ENCODE assay signal across 13 cellular contexts in the genomic region with DNA sequence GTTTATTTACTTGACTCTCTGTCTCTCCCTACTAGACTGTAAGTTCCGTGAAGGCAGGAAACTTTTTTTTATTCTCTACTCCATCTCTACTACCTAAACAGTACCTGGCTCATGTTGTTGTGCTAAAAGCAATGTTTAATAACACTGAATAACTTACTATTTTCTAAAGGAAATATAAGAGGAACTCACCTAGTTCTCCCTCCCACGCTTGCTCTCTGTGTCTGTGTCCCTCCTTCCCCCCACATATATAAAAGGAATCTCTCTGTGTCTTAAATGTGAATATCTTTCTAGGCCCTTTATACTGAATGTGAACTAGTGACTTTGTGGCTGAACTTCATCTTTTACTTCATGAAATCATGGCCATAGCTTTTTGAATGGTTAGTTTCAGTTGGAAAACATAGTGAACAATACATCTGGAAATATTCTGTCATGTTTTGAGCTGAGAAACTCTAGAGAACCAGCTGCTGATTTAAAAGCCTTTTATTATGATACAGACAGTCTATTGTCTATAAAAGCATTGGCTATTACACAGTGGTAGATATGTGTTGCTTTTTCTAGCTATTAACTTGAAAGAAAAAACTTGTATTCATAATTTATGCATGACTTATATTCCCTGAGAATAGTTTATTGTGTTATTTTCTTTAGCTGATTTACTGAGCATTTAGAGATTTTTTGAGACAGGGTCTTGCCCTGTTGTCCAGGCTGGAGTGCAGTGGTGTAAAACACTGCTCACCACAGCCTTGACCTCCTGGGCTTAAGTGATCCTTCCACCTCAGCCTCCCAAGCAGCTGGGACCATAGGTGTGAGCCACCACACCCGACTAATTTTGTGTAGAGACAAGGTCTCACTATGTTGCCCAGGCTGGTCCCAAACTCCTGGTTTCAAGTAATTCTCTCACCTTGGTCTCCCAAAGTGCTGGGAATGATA. TPM values are rescaled to one million over a fixed set of nuclear protein-coding genes. Genes with fewer than 3 reads are reported as not detected.
A peak's percentile ranks its signal among the peaks of the same experiment; 100 is the strongest.
DNase-seq lines count a peak whose midpoint lies in the region; ATAC-seq and TF ChIP-seq lines count a peak whose summit lies in the region.
"Had no signal": no experiment of that assay in that cellular context is flagged by ENCODE, and none has a peak within 500 bp of the region (broad histone marks: within the 10 kb centered on the region; RNA-seq: fewer than 3 reads in every experiment).

No MANE protein-coding gene starts in this region.

- no peak for DNase-seq in activated T-cell treated with anti-CD3 and anti-CD28 coated beads, Interleukin-2, amount 50 U/mL, for 72 hours
- no peak for DNase-seq in activated T-cell treated with anti-CD3 and anti-CD28 coated beads, Interleukin-2, amount 50 U/mL, for 1 hour
- DNase-seq in tibial nerve (ENCODE audit: low spot score in 2 of 2), result no peak
- DNase-seq in Peyer's patch, result no peak
- DNase-seq in GM10266 (ENCODE audit: extremely low spot score), result no peak
- DNase-seq: activated CD8-positive, alpha-beta memory T cell treated with anti-CD3 and anti-CD28 coated beads, Interleukin-2, amount 50 U/mL, for 48 hours; kidney; NCI-H2081 treated with DMSO at 0.1 percent for 48 hours had no signal

- H3K4me3 ChIP-seq in tibial nerve, result no peak overlapping the region
- no peak overlapping the region for H3K4me3 ChIP-seq in Peyer's patch

- H3K27me3 ChIP-seq in tibial nerve (no peaks in the 10 kb centered on the region), Peyer's patch (no peaks in the 10 kb centered on the region)

- peaks cover 0 to 3% of the 10 kb centered on the region in 2 donors for H3K36me3 Mint-ChIP-seq in activated T-cell treated with anti-CD3 and anti-CD28 coated beads, Interleukin-2, amount 50 U/mL, for 72 hours (ENCODE audit: insufficient read depth in 2 of 2)
- H3K36me3 Mint-ChIP-seq in brain, result peaks cover 39% of the 10 kb centered on the region
- peaks cover 39% of the 10 kb centered on the region for H3K36me3 Mint-ChIP-seq in nephron (ENCODE audit: low read depth)

- TF ChIP-seq CTCF in brain (conservative IDR thresholded peaks at IDR 0.05), result no peak
- no peak for TF ChIP-seq CTCF in nephron (IDR thresholded peaks at IDR 0.05; ENCODE audit: unreplicated experiment in 3 of 3)
- no peak for TF ChIP-seq CTCF in tibial nerve (IDR thresholded peaks at IDR 0.05)
- no peak for TF ChIP-seq CTCF in Peyer's patch (IDR thresholded peaks at IDR 0.05)
- TF ChIP-seq CTCF in GM10266 (IDR thresholded peaks at IDR 0.05; ENCODE audit: control insufficient read depth, insufficient read depth, low read depth, missing control alignments), result no peak

- H3K27me3 Mint-ChIP-seq in activated T-cell treated with anti-CD3 and anti-CD28 coated beads, Interleukin-2, amount 50 U/mL, for 72 hours (ENCODE audit: low read depth), result no peaks in the 10 kb centered on the region
- H3K27me3 Mint-ChIP-seq in brain, result no peaks in the 10 kb centered on the region
- no peaks in the 10 kb centered on the region for H3K27me3 Mint-ChIP-seq in nephron (ENCODE audit: low read depth)

- H3K27ac Mint-ChIP-seq in activated T-cell treated with anti-CD3 and anti-CD28 coated beads, Interleukin-2, amount 50 U/mL, for 72 hours, result peak overlapping the region; percentile 21
- H3K27ac Mint-ChIP-seq in brain (peak overlapping the region in 4 of 5 experiments; percentile 9 to 79 (median 42)), nephron (peak overlapping the region; percentile 21 to 37 (median 24))

- H3K27ac ChIP-seq in tibial nerve (peak overlapping the region; percentile 60 to 92 (median 73)), Peyer's patch (peak overlapping the region in 1 of 4 donors; percentile 55)
- H3K27ac ChIP-seq: parathyroid adenoma had no signal

- TF ChIP-seq POLR2A in tibial nerve (IDR thresholded peaks at IDR 0.05) (no peak), Peyer's patch (IDR thresholded peaks at IDR 0.05) (no peak)

- no peak for TF ChIP-seq EP300 in tibial nerve (IDR thresholded peaks at IDR 0.05)

- H3K4me1 Mint-ChIP-seq in activated T-cell treated with anti-CD3 and anti-CD28 coated beads, Interleukin-2, amount 50 U/mL, for 72 hours (ENCODE audit: low read depth), result peaks cover 19% of the 10 kb centered on the region
- peaks cover 28% of the 10 kb centered on the region for H3K4me1 Mint-ChIP-seq in brain
- peaks cover 26% of the 10 kb centered on the region for H3K4me1 Mint-ChIP-seq in nephron

- H3K36me3 ChIP-seq in tibial nerve (peaks cover 0 to 19% (median 0%) of the 10 kb centered on the region in 3 donors), Peyer's patch (peaks cover 0 to 20% (median 0%) of the 10 kb centered on the region in 3 donors)

- H3K9me3 ChIP-seq in tibial nerve (no peaks in the 10 kb centered on the region), Peyer's patch (no peaks in the 10 kb centered on the region)

- WGBS in tibial nerve, 2 donors, result 19 to 35% methylated on average over 2 to 3 of the region's 3 CpGs

- H3K4me1 ChIP-seq in tibial nerve (peaks cover 0 to 61% (median 32%) of the 10 kb centered on the region in 4 donors), Peyer's patch (no peaks in the 10 kb centered on the region)
- H3K4me1 ChIP-seq: parathyroid adenoma had no signal

- peak overlapping the region in 1 of 2 donors; percentile 22 for H3K4me3 Mint-ChIP-seq in activated T-cell treated with anti-CD3 and anti-CD28 coated beads, Interleukin-2, amount 50 U/mL, for 72 hours
- peak overlapping the region in 1 of 5 experiments; percentile 3 for H3K4me3 Mint-ChIP-seq in brain
- H3K4me3 Mint-ChIP-seq in nephron, result no peak overlapping the region
- H3K4me3 Mint-ChIP-seq: T-helper 2 cell treated with Interferon-gamma antibody and Interleukin-4, amounts not matched to agents 5 μg/mL and 100 μg/mL, for 36 hours had no signal

- H3K9me3 Mint-ChIP-seq in activated T-cell treated with anti-CD3 and anti-CD28 coated beads, Interleukin-2, amount 50 U/mL, for 72 hours, result no peaks in the 10 kb centered on the region
- no peaks in the 10 kb centered on the region for H3K9me3 Mint-ChIP-seq in brain
- no peaks in the 10 kb centered on the region for H3K9me3 Mint-ChIP-seq in nephron
- H3K9me3 Mint-ChIP-seq: T-helper 2 cell treated with Interferon-gamma antibody and Interleukin-4, amounts not matched to agents 5 μg/mL and 100 μg/mL, for 36 hours had no signal

- peak in 1 of 2 donors; percentile 17 for ATAC-seq in activated T-cell treated with anti-CD3 and anti-CD28 coated beads, Interleukin-2, amount 50 U/mL, for 72 hours (replicated peaks in 1 of 2)
- no peak for ATAC-seq in HG03432 (IDR thresholded peaks at IDR 0.05; ENCODE audit: unreplicated experiment)

RNA-seq across cellular contexts. Expression of a gene that starts 42.5 kb away (rescaled TPM):
- 10 to 100 TPM; 12.2 to 19.2 TPM for total RNA-seq in activated T-cell treated with anti-CD3 and anti-CD28 coated beads, Interleukin-2, amount 50 U/mL, for 72 hours
- polyA plus RNA-seq in brain (ENCODE audit: insufficient read depth, low read depth, low replicate concordance), result 21.5 TPM
- 100 to 1,000 TPM in 2 of 4 donors, 10 to 100 TPM in 2; 99.2 to 120 (median 106) TPM for total RNA-seq in tibial nerve
- 100 to 1,000 TPM in 1 of 4 donors, 10 to 100 TPM in 3; 36.3 to 103 (median 61.4) TPM for total RNA-seq in Peyer's patch
